ENCODE assay signal across 7 cellular contexts in genomic region chrX:95973716-95974115, GRCh38.
DNase-seq lines count a peak whose midpoint lies in the region; ATAC-seq, FAIRE-seq and TF ChIP-seq lines count a peak whose summit lies in the region.
"Not testable (repeated sequence)": the region's sequence is repeated elsewhere in the genome, so short reads cannot be mapped to it uniquely, and the experiment has no call there.

No MANE protein-coding gene starts in this region.

- H3F3A ChIP-seq in PC-3 (ENCODE audit: low read length, unreplicated experiment) = not testable (repeated sequence)

- intact Hi-C loops in PC-3 (cut with micrococcal nuclease) = not testable (repeated sequence)

- H2AFZ ChIP-seq in PC-3 (ENCODE audit: low read length) = not testable (repeated sequence)

- H3K27ac ChIP-seq in PC-3 (ENCODE audit: low read length) = peak overlapping the region; percentile 90; the same call in 1 of the 2 replicates

- H3K79me2 ChIP-seq in PC-3 (ENCODE audit: low read length) = not testable (repeated sequence)

- H3K9ac ChIP-seq in PC-3 (ENCODE audit: low read length) = not testable (repeated sequence)

- BruUV-seq in PC-3 (replicated peaks; lab: Mats Ljungman, UMichigan) = not testable (repeated sequence)

- H4K20me1 ChIP-seq in PC-3 (ENCODE audit: low read length) = not testable (repeated sequence)

- not testable (repeated sequence) for ATAC-seq in PC-3

- not testable (repeated sequence) for H3K9me2 ChIP-seq in PC-3 (replicated peaks; ENCODE audit: low read length)

- not testable (repeated sequence) for H3K27me3 ChIP-seq in PC-3 (ENCODE audit: low read length)

- TF ChIP-seq CTCF in PC-3 (conservative IDR thresholded peaks at IDR 0.05; ENCODE audit: low read depth, low read length); fibroblast of the aortic adventitia (IDR thresholded peaks at IDR 0.05; ENCODE audit: insufficient read depth, low read length): not testable (repeated sequence)

- not testable (repeated sequence) for DNase-seq in GM12891 (ENCODE audit: insufficient read length, low spot score); GM18507 (ENCODE audit: extremely low spot score, insufficient read length, low read depth); PC-3; urothelium cell line (ENCODE audit: low spot score)
- DNase-seq in NCI-H446 (lab: John Stamatoyannopoulos, UW) (peak; percentile 10 to 46), dermis microvascular lymphatic vessel endothelial cell (ENCODE audit: low read depth in 2 of 2) (peak; percentile 4 to 35), fibroblast of the aortic adventitia (ENCODE audit: low read depth) (peak; percentile 14)

- peaks cover 27% of the 10 kb centered on the region for H3K4me1 ChIP-seq in PC-3 (ENCODE audit: insufficient read depth, low read length)

- not testable (repeated sequence) for H3K9me3 ChIP-seq in PC-3 (ENCODE audit: low read length)

- CTCF ChIA-PET in PC-3 (lab: Charles Lee) = not testable (repeated sequence)

- not testable (repeated sequence) for H3K4me2 ChIP-seq in PC-3 (ENCODE audit: low read length)

- FAIRE-seq in GM12891 (lab: Jason Lieb, UNC) (peak; percentile 71), GM18507 (lab: Jason Lieb, UNC) (peak; percentile 41), urothelium cell line (lab: Jason Lieb, UNC) (peak; percentile 35)

- H3K4me3 ChIP-seq in PC-3 (ENCODE audit: low read length); fibroblast of the aortic adventitia (ENCODE audit: low read depth, low read length): not testable (repeated sequence)

- H3K36me3 ChIP-seq in PC-3 (ENCODE audit: low read depth, low read length) = not testable (repeated sequence)

- not testable (repeated sequence) for TF ChIP-seq POLR2A in GM12891 (IDR thresholded peaks at IDR 0.05; ENCODE audit: low read depth, low read length)

- POLR2A ChIA-PET in PC-3 (lab: Charles Lee; ENCODE audit: unreplicated experiment) = not testable (repeated sequence)
